In genomic region chr5:126519637-126520592, GRCh38 we compare ENCODE assay signal across 1 cellular context.
TF ChIP-seq lines count a peak whose summit lies in the region.

No MANE protein-coding gene starts in this region.

TF ChIP-seq in HEK293, 187 proteins besides CTCF, POLR2A, EP300 and RAD21 (continued from another document):
- no peak for TF ChIP-seq REST (tag by site-specific recombination; IDR thresholded peaks at IDR 0.05)
- TF ChIP-seq ZNF184 (tag by site-specific recombination; IDR thresholded peaks at IDR 0.05): no peak
- no peak for TF ChIP-seq TRIM28 (IDR thresholded peaks at IDR 0.05; ENCODE audit: borderline replicate concordance, low read length)
- TF ChIP-seq PRDM10 (tag by site-specific recombination; IDR thresholded peaks at IDR 0.05): peak; percentile 10; the same call in 1 of the 2 replicates
- TF ChIP-seq ZNF24 (tag by site-specific recombination; IDR thresholded peaks at IDR 0.05): no peak
- TF ChIP-seq ZSCAN16 (tag by site-specific recombination; IDR thresholded peaks at IDR 0.05): no peak
TF ChIP-seq in HEK293: peak in this region for 3.
